ENCODE assay signal across 1 cellular context in the genomic region with DNA sequence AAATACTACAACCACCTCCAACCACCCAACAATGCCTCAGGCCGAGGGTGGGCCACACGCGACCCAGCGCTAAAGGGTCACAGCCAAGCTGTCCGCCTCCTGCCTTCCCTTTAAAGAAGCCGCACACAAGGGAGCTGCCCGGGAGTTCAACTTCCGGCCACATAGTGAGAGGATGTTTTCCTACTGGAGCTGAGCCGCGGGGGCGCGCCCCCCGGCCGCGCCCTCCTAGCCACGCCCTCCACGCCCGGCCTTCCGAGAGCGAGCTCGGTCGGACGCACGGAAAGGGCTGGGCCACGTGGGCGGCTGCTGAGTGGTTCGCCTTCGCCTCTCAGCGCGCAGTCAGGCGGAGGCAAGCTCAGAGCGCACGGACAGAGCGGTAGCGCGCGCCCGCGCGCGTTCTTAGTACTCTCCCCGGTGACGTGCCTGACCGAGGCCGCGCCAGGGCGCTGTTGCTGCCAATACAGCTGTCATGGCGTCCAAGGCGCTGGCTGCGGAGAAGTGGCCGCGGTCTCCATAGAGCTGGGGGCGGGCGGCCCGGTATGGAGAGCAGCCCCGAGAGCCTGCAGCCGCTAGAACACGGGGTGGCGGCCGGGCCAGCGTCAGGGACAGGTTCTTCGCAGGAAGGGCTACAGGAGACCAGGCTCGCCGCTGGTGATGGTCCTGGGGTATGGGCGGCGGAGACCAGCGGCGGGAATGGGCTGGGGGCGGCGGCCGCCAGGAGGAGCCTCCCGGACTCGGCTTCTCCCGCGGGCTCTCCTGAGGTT.
TF ChIP-seq lines count a peak whose summit lies in the region.

A gene with protein sequence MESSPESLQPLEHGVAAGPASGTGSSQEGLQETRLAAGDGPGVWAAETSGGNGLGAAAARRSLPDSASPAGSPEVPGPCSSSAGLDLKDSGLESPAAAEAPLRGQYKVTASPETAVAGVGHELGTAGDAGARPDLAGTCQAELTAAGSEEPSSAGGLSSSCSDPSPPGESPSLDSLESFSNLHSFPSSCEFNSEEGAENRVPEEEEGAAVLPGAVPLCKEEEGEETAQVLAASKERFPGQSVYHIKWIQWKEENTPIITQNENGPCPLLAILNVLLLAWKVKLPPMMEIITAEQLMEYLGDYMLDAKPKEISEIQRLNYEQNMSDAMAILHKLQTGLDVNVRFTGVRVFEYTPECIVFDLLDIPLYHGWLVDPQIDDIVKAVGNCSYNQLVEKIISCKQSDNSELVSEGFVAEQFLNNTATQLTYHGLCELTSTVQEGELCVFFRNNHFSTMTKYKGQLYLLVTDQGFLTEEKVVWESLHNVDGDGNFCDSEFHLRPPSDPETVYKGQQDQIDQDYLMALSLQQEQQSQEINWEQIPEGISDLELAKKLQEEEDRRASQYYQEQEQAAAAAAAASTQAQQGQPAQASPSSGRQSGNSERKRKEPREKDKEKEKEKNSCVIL (plus strand): TSS at position 446 of the 764 bp plus-strand sequence. CDS start 94 bp downstream, at position 540.

TF ChIP-seq in HepG2, 621 proteins besides CTCF, POLR2A, EP300 and RAD21 (continued from another document and continues in another):
- TF ChIP-seq, protein P1, sequence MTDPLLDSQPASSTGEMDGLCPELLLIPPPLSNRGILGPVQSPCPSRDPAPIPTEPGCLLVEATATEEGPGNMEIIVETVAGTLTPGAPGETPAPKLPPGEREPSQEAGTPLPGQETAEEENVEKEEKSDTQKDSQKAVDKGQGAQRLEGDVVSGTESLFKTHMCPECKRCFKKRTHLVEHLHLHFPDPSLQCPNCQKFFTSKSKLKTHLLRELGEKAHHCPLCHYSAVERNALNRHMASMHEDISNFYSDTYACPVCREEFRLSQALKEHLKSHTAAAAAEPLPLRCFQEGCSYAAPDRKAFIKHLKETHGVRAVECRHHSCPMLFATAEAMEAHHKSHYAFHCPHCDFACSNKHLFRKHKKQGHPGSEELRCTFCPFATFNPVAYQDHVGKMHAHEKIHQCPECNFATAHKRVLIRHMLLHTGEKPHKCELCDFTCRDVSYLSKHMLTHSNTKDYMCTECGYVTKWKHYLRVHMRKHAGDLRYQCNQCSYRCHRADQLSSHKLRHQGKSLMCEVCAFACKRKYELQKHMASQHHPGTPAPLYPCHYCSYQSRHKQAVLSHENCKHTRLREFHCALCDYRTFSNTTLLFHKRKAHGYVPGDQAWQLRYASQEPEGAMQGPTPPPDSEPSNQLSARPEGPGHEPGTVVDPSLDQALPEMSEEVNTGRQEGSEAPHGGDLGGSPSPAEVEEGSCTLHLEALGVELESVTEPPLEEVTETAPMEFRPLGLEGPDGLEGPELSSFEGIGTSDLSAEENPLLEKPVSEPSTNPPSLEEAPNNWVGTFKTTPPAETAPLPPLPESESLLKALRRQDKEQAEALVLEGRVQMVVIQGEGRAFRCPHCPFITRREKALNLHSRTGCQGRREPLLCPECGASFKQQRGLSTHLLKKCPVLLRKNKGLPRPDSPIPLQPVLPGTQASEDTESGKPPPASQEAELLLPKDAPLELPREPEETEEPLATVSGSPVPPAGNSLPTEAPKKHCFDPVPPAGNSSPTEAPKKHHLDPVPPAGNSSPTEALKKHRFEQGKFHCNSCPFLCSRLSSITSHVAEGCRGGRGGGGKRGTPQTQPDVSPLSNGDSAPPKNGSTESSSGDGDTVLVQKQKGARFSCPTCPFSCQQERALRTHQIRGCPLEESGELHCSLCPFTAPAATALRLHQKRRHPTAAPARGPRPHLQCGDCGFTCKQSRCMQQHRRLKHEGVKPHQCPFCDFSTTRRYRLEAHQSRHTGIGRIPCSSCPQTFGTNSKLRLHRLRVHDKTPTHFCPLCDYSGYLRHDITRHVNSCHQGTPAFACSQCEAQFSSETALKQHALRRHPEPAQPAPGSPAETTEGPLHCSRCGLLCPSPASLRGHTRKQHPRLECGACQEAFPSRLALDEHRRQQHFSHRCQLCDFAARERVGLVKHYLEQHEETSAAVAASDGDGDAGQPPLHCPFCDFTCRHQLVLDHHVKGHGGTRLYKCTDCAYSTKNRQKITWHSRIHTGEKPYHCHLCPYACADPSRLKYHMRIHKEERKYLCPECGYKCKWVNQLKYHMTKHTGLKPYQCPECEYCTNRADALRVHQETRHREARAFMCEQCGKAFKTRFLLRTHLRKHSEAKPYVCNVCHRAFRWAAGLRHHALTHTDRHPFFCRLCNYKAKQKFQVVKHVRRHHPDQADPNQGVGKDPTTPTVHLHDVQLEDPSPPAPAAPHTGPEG (CRISPR knock-in tag; IDR thresholded peaks at IDR 0.05): peak; percentile 62
- no peak for TF ChIP-seq XBP1 (CRISPR knock-in tag; IDR thresholded peaks at IDR 0.05)
- TF ChIP-seq ZNF235 (CRISPR knock-in tag; IDR thresholded peaks at IDR 0.05; ENCODE audit: borderline replicate concordance): no peak
- TF ChIP-seq, protein P2, sequence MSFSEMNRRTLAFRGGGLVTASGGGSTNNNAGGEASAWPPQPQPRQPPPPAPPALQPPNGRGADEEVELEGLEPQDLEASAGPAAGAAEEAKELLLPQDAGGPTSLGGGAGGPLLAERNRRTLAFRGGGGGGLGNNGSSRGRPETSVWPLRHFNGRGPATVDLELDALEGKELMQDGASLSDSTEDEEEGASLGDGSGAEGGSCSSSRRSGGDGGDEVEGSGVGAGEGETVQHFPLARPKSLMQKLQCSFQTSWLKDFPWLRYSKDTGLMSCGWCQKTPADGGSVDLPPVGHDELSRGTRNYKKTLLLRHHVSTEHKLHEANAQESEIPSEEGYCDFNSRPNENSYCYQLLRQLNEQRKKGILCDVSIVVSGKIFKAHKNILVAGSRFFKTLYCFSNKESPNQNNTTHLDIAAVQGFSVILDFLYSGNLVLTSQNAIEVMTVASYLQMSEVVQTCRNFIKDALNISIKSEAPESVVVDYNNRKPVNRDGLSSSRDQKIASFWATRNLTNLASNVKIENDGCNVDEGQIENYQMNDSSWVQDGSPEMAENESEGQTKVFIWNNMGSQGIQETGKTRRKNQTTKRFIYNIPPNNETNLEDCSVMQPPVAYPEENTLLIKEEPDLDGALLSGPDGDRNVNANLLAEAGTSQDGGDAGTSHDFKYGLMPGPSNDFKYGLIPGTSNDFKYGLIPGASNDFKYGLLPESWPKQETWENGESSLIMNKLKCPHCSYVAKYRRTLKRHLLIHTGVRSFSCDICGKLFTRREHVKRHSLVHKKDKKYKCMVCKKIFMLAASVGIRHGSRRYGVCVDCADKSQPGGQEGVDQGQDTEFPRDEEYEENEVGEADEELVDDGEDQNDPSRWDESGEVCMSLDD (CRISPR knock-in tag; IDR thresholded peaks at IDR 0.05; ENCODE audit: borderline replicate concordance): peak; percentile 54; the same call in 1 of the 2 replicates
- TF ChIP-seq NCOA5 (CRISPR knock-in tag; IDR thresholded peaks at IDR 0.05): no peak
- TF ChIP-seq MYC (CRISPR knock-in tag; IDR thresholded peaks at IDR 0.05; ENCODE audit: borderline replicate concordance): peak; percentile 95
- TF ChIP-seq CHCHD3 (CRISPR knock-in tag; IDR thresholded peaks at IDR 0.05): no peak
- TF ChIP-seq BRCA1 (CRISPR knock-in tag; IDR thresholded peaks at IDR 0.05): 0 out of 2 replicates have a peak, but pooled peaks have one; percentile 13
- TF ChIP-seq, protein P3, sequence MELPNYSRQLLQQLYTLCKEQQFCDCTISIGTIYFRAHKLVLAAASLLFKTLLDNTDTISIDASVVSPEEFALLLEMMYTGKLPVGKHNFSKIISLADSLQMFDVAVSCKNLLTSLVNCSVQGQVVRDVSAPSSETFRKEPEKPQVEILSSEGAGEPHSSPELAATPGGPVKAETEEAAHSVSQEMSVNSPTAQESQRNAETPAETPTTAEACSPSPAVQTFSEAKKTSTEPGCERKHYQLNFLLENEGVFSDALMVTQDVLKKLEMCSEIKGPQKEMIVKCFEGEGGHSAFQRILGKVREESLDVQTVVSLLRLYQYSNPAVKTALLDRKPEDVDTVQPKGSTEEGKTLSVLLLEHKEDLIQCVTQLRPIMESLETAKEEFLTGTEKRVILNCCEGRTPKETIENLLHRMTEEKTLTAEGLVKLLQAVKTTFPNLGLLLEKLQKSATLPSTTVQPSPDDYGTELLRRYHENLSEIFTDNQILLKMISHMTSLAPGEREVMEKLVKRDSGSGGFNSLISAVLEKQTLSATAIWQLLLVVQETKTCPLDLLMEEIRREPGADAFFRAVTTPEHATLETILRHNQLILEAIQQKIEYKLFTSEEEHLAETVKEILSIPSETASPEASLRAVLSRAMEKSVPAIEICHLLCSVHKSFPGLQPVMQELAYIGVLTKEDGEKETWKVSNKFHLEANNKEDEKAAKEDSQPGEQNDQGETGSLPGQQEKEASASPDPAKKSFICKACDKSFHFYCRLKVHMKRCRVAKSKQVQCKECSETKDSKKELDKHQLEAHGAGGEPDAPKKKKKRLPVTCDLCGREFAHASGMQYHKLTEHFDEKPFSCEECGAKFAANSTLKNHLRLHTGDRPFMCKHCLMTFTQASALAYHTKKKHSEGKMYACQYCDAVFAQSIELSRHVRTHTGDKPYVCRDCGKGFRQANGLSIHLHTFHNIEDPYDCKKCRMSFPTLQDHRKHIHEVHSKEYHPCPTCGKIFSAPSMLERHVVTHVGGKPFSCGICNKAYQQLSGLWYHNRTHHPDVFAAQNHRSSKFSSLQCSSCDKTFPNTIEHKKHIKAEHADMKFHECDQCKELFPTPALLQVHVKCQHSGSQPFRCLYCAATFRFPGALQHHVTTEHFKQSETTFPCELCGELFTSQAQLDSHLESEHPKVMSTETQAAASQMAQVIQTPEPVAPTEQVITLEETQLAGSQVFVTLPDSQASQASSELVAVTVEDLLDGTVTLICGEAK (IDR thresholded peaks at IDR 0.05): no peak
- TF ChIP-seq, protein P3 (CRISPR knock-in tag; IDR thresholded peaks at IDR 0.05): peak; percentile 57; the same call in 1 of the 2 replicates
- TF ChIP-seq ZEB1 (IDR thresholded peaks at IDR 0.05; ENCODE audit: insufficient replicate concordance, low read depth): no peak
- TF ChIP-seq, protein P4, sequence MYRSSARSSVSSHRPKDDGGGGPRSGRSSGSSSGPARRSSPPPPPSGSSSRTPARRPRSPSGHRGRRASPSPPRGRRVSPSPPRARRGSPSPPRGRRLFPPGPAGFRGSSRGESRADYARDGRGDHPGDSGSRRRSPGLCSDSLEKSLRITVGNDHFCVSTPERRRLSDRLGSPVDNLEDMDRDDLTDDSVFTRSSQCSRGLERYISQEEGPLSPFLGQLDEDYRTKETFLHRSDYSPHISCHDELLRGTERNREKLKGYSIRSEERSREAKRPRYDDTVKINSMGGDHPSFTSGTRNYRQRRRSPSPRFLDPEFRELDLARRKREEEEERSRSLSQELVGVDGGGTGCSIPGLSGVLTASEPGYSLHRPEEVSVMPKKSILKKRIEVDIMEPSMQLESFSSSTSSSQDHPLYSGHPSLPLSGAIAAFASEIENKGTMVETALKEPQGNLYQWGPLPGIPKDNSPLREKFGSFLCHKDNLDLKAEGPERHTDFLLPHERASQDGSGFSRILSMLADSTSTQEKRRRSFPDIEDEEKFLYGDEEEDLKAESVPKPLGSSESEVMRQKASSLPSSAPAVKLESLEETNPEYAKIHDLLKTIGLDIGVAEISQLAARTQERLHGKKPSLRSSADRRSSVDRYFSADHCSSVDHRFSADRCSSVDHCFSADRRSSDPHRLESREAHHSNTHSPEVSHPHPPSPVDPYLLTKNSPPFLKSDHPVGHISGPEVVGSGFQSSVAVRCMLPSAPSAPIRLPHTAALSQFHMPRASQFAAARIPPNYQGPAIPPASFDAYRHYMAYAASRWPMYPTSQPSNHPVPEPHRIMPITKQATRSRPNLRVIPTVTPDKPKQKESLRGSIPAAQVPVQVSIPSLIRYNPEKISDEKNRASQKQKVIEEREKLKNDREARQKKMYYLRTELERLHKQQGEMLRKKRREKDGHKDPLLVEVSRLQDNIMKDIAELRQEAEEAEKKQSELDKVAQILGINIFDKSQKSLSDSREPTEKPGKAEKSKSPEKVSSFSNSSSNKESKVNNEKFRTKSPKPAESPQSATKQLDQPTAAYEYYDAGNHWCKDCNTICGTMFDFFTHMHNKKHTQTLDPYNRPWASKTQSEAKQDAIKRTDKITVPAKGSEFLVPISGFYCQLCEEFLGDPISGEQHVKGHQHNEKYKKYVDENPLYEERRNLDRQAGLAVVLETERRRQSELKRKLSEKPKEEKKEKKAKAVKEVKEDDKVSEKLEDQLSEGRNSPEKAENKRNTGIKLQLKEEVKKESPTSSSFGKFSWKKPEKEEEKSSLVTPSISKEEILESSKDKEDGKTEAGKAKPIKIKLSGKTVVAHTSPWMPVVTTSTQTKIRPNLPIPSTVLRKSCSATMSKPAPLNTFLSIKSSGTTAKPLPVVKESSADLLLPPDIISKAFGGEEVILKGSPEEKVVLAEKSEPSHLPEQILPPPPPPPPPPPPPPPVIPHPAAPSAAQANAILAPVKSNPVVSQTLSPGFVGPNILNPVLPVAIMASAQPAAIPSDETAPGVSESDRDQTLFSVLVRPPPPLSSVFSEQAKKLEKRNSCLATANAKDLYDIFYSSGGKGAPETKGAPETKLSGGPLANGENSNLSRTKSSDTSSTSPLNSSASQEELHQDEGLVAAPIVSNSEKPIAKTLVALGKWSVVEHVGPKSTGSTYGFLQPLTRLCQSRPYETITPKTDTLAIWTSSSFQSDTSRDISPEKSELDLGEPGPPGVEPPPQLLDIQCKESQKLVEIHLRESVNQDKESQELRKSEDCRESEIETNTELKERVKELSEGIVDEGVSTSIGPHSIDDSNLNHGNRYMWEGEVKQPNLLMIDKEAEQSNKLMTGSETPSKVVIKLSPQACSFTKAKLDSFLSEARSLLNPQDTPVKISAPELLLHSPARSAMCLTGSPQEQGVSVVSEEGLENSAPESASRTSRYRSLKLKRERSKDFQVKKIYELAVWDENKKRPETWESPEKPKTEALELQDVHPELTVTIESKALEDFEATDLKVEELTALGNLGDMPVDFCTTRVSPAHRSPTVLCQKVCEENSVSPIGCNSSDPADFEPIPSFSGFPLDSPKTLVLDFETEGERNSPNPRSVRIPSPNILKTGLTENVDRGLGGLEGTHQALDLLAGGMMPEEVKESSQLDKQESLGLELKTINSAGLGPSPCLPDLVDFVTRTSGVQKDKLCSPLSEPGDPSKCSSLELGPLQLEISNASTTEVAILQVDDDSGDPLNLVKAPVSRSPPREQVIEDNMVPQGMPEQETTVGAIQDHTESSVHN (CRISPR knock-in tag; IDR thresholded peaks at IDR 0.05): no peak
- TF ChIP-seq CCAR2 (optimal IDR thresholded peaks at IDR 0.05; ENCODE audit: low read depth, low read length): no peak
- peak; percentile 91 for TF ChIP-seq ZBTB3 (CRISPR knock-in tag; IDR thresholded peaks at IDR 0.05; ENCODE audit: borderline replicate concordance, low read depth)
- no peak for TF ChIP-seq JUND (CRISPR knock-in tag; IDR thresholded peaks at IDR 0.05)
